ENCODE assay signal across 7 cellular contexts in genomic region chr16:88705076-88705684, GRCh38. TPM values are rescaled to one million over a fixed set of nuclear protein-coding genes. Genes with fewer than 3 reads are reported as not detected.
DNase-seq lines count a peak whose midpoint lies in the region; ATAC-seq, FAIRE-seq and TF ChIP-seq lines count a peak whose summit lies in the region.
"Had no signal": no experiment of that assay in that cellular context is flagged by ENCODE, and none has a peak within 500 bp of the region (broad histone marks: within the 10 kb centered on the region; RNA-seq: fewer than 3 reads in every experiment).

No MANE protein-coding gene starts in this region.

- peak overlapping the region; percentile 70 for H3K27ac ChIP-seq in K562 (ENCODE audit: extremely low read depth, low read depth, low read length)

- intact Hi-C loops in K562 (cut with micrococcal nuclease), result loop anchor here (5.0 kb wide), 1 partner anchor 43 kb away; the partner anchor contains the start of gene MVD

- peak; percentile 47 for DNase-seq in activated CD4-positive, alpha-beta T cell treated with anti-CD3 and anti-CD28 coated beads for 48 hours
- no peak for DNase-seq in activated CD4-positive, alpha-beta T cell treated with anti-CD3 and anti-CD28 coated beads for 1 hour
- peak in 1 of 4 experiments; percentile 52 for DNase-seq in K562 (ENCODE audit: extremely low read depth in 1 of 4, low spot score in 3 of 4)
- DNase-seq in natural killer cell treated with Interleukin-12 subunit alpha and Interleukin-12 subunit beta and Interleukin-15 and Interleukin-18, amount 100 ng/mL, for 72 hours (ENCODE audit: low spot score), result no peak
- no peak for DNase-seq in ecto neural progenitor cell (ENCODE audit: low spot score)

- no peak for TF ChIP-seq EP300 in K562 (IDR thresholded peaks at IDR 0.05; ENCODE audit: low read length)

- H3K4me1 Mint-ChIP-seq in natural killer cell treated with Interleukin-12 subunit alpha and Interleukin-12 subunit beta and Interleukin-15 and Interleukin-18, amount 100 ng/mL, for 72 hours (ENCODE audit: low read depth in 2 of 2), result peaks cover 50 to 54% of the 10 kb centered on the region in 2 donors

- peaks cover 11% of the 10 kb centered on the region; the same call in 1 of the 2 replicates for H4K20me1 ChIP-seq in K562 (replicated peaks; ENCODE audit: control insufficient read depth, insufficient read depth, low read length)

- POLR2A ChIA-PET in K562 (lab: Yijun Ruan, JAX), result interaction anchor here (0.6 to 2.2 kb wide), 8 partner anchors 9 to 79 kb away, joined by 3 to 12 read pairs (median 3); no protein-coding TSS in a partner anchor

- H3K36me3 Mint-ChIP-seq in natural killer cell treated with Interleukin-12 subunit alpha and Interleukin-12 subunit beta and Interleukin-15 and Interleukin-18, amount 100 ng/mL, for 72 hours, result no peaks in the 10 kb centered on the region

- peak overlapping the region; percentile 90 for H3K4me2 ChIP-seq in K562 (ENCODE audit: insufficient read depth, low read length)

- peak overlapping the region; percentile 86 for H3K4me3 Mint-ChIP-seq in natural killer cell treated with Interleukin-12 subunit alpha and Interleukin-12 subunit beta and Interleukin-15 and Interleukin-18, amount 100 ng/mL, for 72 hours

- H3K27me3 ChIP-seq in K562 (ENCODE audit: control insufficient read depth in 2 of 2, insufficient read depth in 2 of 2, low read length in 2 of 2), result no peaks in the 10 kb centered on the region

- no peaks in the 10 kb centered on the region for H3K9me3 Mint-ChIP-seq in natural killer cell treated with Interleukin-12 subunit alpha and Interleukin-12 subunit beta and Interleukin-15 and Interleukin-18, amount 100 ng/mL, for 72 hours

- no peaks in the 10 kb centered on the region for H3K9me3 ChIP-seq in K562 (replicated peaks; ENCODE audit: control insufficient read depth, insufficient read depth, low read depth, low read length)

- ATAC-seq in K562 (peak; percentile 2; the same call in 1 of the 3 replicates), HG03175 (IDR thresholded peaks at IDR 0.05; ENCODE audit: unreplicated experiment) (no peak)
- ATAC-seq in natural killer cell treated with Interleukin-12 subunit alpha and Interleukin-12 subunit beta and Interleukin-15 and Interleukin-18, amount 100 ng/mL, for 72 hours, result no peak

- CTCF ChIA-PET in K562 (lab: Yijun Ruan, JAX; ENCODE audit: low intra/inter-chr PET ratio), result no interaction called here

- H2AFZ ChIP-seq in K562 (ENCODE audit: low read depth, low read length), result 0 out of 2 replicates have a peak overlapping the region, but pooled peaks have one; percentile 1

- peaks cover 58% of the 10 kb centered on the region; the same call in 2 of the 3 replicates for H3K36me3 ChIP-seq in K562 (ENCODE audit: control insufficient read depth, insufficient read depth, low read length)

- in situ Hi-C loops in K562 (cut with MboI), result no loop called here

- FAIRE-seq in K562 (lab: Jason Lieb, UNC), result peak; percentile 79
- FAIRE-seq: G401.6 had no signal

- H3K27ac Mint-ChIP-seq in natural killer cell treated with Interleukin-12 subunit alpha and Interleukin-12 subunit beta and Interleukin-15 and Interleukin-18, amount 100 ng/mL, for 72 hours, result peak overlapping the region; percentile 85 to 91

- peaks cover 3% of the 10 kb centered on the region for H3K9me1 ChIP-seq in K562 (ENCODE audit: control insufficient read depth, insufficient read depth, low read length)

- no peak; a peak in 1 of 6 replicates for TF ChIP-seq CTCF in K562 (IDR thresholded peaks at IDR 0.05 in 2 of 3, conservative IDR thresholded peaks at IDR 0.05 in 1 of 3; ENCODE audit: insufficient read depth in 2 of 3, low read depth in 1 of 3, low read length in 3 of 3)

- BruUV-seq in K562 (replicated peaks; lab: Mats Ljungman, UMichigan), result TSS peak; percentile 72

- TF ChIP-seq RAD21 in K562 (CRISPR knock-in tag; conservative IDR thresholded peaks at IDR 0.05 in 1 of 2, IDR thresholded peaks at IDR 0.05 in 1 of 2), result no peak

- peaks cover 85% of the 10 kb centered on the region for H3K79me2 ChIP-seq in K562 (ENCODE audit: control insufficient read depth, insufficient read depth, low read length)

- H3K4me1 ChIP-seq in K562 (replicated peaks in 1 of 2; ENCODE audit: control insufficient read depth in 2 of 2, insufficient read depth in 2 of 2, low read length in 2 of 2), result peaks cover 16 to 79% of the 10 kb centered on the region in 2 experiments

- WGBS in K562 (ENCODE audit: insufficient coverage, low coverage, missing lambda C conversion rate), result 18% methylated on average over 9 of the region's 9 CpGs

- H3K4me3 ChIP-seq in K562, result peak overlapping the region; percentile 98

- TF ChIP-seq POLR2A in K562 (conservative IDR thresholded peaks at IDR 0.05), result no peak

- no peaks in the 10 kb centered on the region for H3K27me3 Mint-ChIP-seq in natural killer cell treated with Interleukin-12 subunit alpha and Interleukin-12 subunit beta and Interleukin-15 and Interleukin-18, amount 100 ng/mL, for 72 hours

- H3K9ac ChIP-seq in K562 (ENCODE audit: insufficient read depth in 1 of 2, low read depth in 2 of 2, low read length in 2 of 2), result peak overlapping the region; percentile 86 to 99

RNA-seq across cellular contexts. Expression of gene RNF166, which starts 1.0 kb away (rescaled TPM):
- 58.8 and 182 TPM in 2 replicates for total RNA-seq in K562 (2011; cell fraction: chromatin; rRNA removed; ENCODE audit: low replicate concordance)
- 89.5 and 92.7 TPM in 2 replicates for total RNA-seq in K562 (2011; cell fraction: nucleolus; rRNA removed)
- 60.1 and 64.4 TPM in 2 replicates for total RNA-seq in K562 (2011; cell fraction: nucleoplasm; rRNA removed)
- total RNA-seq in K562 (2014; rRNA removed) (46.9 and 61.6 TPM in 2 replicates), K562 (2014; rRNA removed; fragmentation: Illumina TruSeq; extraction: Trizol) (6.1 and 7.3 TPM in 2 replicates), K562 (2015; rRNA removed; fragmentation: Illumina TruSeq; extraction: Trizol) (19.5 and 22.3 TPM in 2 replicates), K562 (2021) (60.3 and 61.2 TPM in 2 replicates)
- polyA plus RNA-seq in K562 (2011; rRNA removed) (26.5 and 37.4 TPM in 2 replicates), K562 (2014; fragmentation: Illumina TruSeq; extraction: Trizol) (12.7 and 27.9 TPM in 2 replicates), K562 (2014; fragmentation: Nextera tagmentation; extraction: Ambion mirVana) (under 1 TPM; 0.56 to 0.96 TPM), K562 (2014; rRNA removed) (59.4 and 65.6 TPM in 2 replicates)
- polyA plus RNA-seq in K562 (2011; cell fraction: cytosol; rRNA removed), result 37.8 and 90.9 TPM in 2 replicates
- 118 and 185 TPM in 2 replicates for polyA plus RNA-seq in K562 (2011; cell fraction: nucleus; rRNA removed)
- polyA plus RNA-seq in K562 (2012), result 23.8 and 39.8 TPM in 2 replicates
- 7.0 and 12.0 TPM in 2 replicates for polyA minus RNA-seq in K562 (2011; rRNA and poly(A)+ RNA removed)
- 41.2 and 44.5 TPM in 2 replicates for polyA minus RNA-seq in K562 (2011; cell fraction: cytosol; rRNA and poly(A)+ RNA removed)
- polyA minus RNA-seq in K562 (2011; cell fraction: nucleus; rRNA and poly(A)+ RNA removed), result 33.4 and 39.2 TPM in 2 replicates
- 10 to 100 TPM; 29.1 to 49.4 TPM for total RNA-seq in natural killer cell treated with Interleukin-12 subunit alpha and Interleukin-12 subunit beta and Interleukin-15 and Interleukin-18, amount 100 ng/mL, for 72 hours

RNA-seq across cellular contexts. Expression of gene CTU2, which starts 1.1 kb away (rescaled TPM):
- 45.3 and 159 TPM in 2 replicates for total RNA-seq in K562 (2011; cell fraction: chromatin; rRNA removed; ENCODE audit: low replicate concordance)
- 114 and 148 TPM in 2 replicates for total RNA-seq in K562 (2011; cell fraction: nucleolus; rRNA removed)
- 48.7 and 66.7 TPM in 2 replicates for total RNA-seq in K562 (2011; cell fraction: nucleoplasm; rRNA removed)
- 55.4 and 68.9 TPM in 2 replicates for total RNA-seq in K562 (2014; rRNA removed)
- total RNA-seq in K562 (2014; rRNA removed; fragmentation: Illumina TruSeq; extraction: Trizol), result 7.2 and 11.9 TPM in 2 replicates
- 41.1 and 49.2 TPM in 2 replicates for total RNA-seq in K562 (2015; rRNA removed; fragmentation: Illumina TruSeq; extraction: Trizol)
- 105 and 106 TPM in 2 replicates for total RNA-seq in K562 (2021)
- polyA plus RNA-seq in K562 (2011; rRNA removed), result 23.2 and 30.1 TPM in 2 replicates
- polyA plus RNA-seq in K562 (2011; cell fraction: cytosol; rRNA removed), result 40.2 and 96.8 TPM in 2 replicates
- 102 and 136 TPM in 2 replicates for polyA plus RNA-seq in K562 (2011; cell fraction: nucleus; rRNA removed)
- 34.1 and 51.7 TPM in 2 replicates for polyA plus RNA-seq in K562 (2012)
- polyA plus RNA-seq in K562 (2014; fragmentation: Illumina TruSeq; extraction: Trizol), result 17.7 and 46.9 TPM in 2 replicates
- 1 to 10 TPM; 1.3 to 3.0 TPM for polyA plus RNA-seq in K562 (2014; fragmentation: Nextera tagmentation; extraction: Ambion mirVana)
- 63.4 and 76.6 TPM in 2 replicates for polyA plus RNA-seq in K562 (2014; rRNA removed)
- 9.4 and 14.4 TPM in 2 replicates for polyA minus RNA-seq in K562 (2011; rRNA and poly(A)+ RNA removed)
- 48.0 and 51.1 TPM in 2 replicates for polyA minus RNA-seq in K562 (2011; cell fraction: cytosol; rRNA and poly(A)+ RNA removed)
- polyA minus RNA-seq in K562 (2011; cell fraction: nucleus; rRNA and poly(A)+ RNA removed), result 40.7 and 44.1 TPM in 2 replicates
- total RNA-seq in natural killer cell treated with Interleukin-12 subunit alpha and Interleukin-12 subunit beta and Interleukin-15 and Interleukin-18, amount 100 ng/mL, for 72 hours, result 10 to 100 TPM; 39.0 to 80.4 TPM

RNA-seq across cellular contexts. Expression of gene SNAI3, which starts 18.9 kb away (rescaled TPM):
- total RNA-seq in K562 (2011; cell fraction: chromatin; rRNA removed; ENCODE audit: low replicate concordance), result 0.79 and 2.9 TPM in 2 replicates
- 3.2 and 3.7 TPM in 2 replicates for total RNA-seq in K562 (2011; cell fraction: nucleolus; rRNA removed)
- total RNA-seq in K562 (2011; cell fraction: nucleoplasm; rRNA removed), result 0.95 and 1.1 TPM in 2 replicates
- 2.7 and 4.1 TPM in 2 replicates for total RNA-seq in K562 (2014; rRNA removed)
- 0.15 and 0.19 TPM in 2 replicates for total RNA-seq in K562 (2014; rRNA removed; fragmentation: Illumina TruSeq; extraction: Trizol)
- 0.72 and 0.87 TPM in 2 replicates for total RNA-seq in K562 (2015; rRNA removed; fragmentation: Illumina TruSeq; extraction: Trizol)
- total RNA-seq in K562 (2021), result 2.5 and 3.1 TPM in 2 replicates
- polyA plus RNA-seq in K562 (2011; rRNA removed), result 0.88 and 3.0 TPM in 2 replicates
- 3.2 and 5.5 TPM in 2 replicates for polyA plus RNA-seq in K562 (2011; cell fraction: cytosol; rRNA removed)
- 2.9 and 3.8 TPM in 2 replicates for polyA plus RNA-seq in K562 (2011; cell fraction: nucleus; rRNA removed)
- 0.95 and 1.2 TPM in 2 replicates for polyA plus RNA-seq in K562 (2012)
- polyA plus RNA-seq in K562 (2014; fragmentation: Illumina TruSeq; extraction: Trizol), result 0.70 and 1.9 TPM in 2 replicates
- under 1 TPM in 1 of 2 experiments, not detected in 1; 0.04 TPM for polyA plus RNA-seq in K562 (2014; fragmentation: Nextera tagmentation; extraction: Ambion mirVana)
- 1.5 and 2.1 TPM in 2 replicates for polyA plus RNA-seq in K562 (2014; rRNA removed)
- polyA minus RNA-seq in K562 (2011; rRNA and poly(A)+ RNA removed), result 0.42 and 0.87 TPM in 2 replicates
- polyA minus RNA-seq in K562 (2011; cell fraction: cytosol; rRNA and poly(A)+ RNA removed), result 1.9 and 3.5 TPM in 2 replicates
- 1.5 and 2.3 TPM in 2 replicates for polyA minus RNA-seq in K562 (2011; cell fraction: nucleus; rRNA and poly(A)+ RNA removed)
- total RNA-seq in natural killer cell treated with Interleukin-12 subunit alpha and Interleukin-12 subunit beta and Interleukin-15 and Interleukin-18, amount 100 ng/mL, for 72 hours, result 1 to 10 TPM in 1 of 2 donors, under 1 TPM in 1; 0.42 to 1.2 TPM

RNA-seq across cellular contexts. Expression of gene MVD, which starts 42.3 kb away (rescaled TPM):
- total RNA-seq in K562 (2011; cell fraction: chromatin; rRNA removed; ENCODE audit: low replicate concordance), result 321 and 787 TPM in 2 replicates
- total RNA-seq in K562 (2011; cell fraction: nucleolus; rRNA removed), result 569 and 688 TPM in 2 replicates
- total RNA-seq in K562 (2011; cell fraction: nucleoplasm; rRNA removed), result 436 and 479 TPM in 2 replicates
- 89.2 and 121 TPM in 2 replicates for total RNA-seq in K562 (2014; rRNA removed)
- 17.6 and 26.6 TPM in 2 replicates for total RNA-seq in K562 (2014; rRNA removed; fragmentation: Illumina TruSeq; extraction: Trizol)
- total RNA-seq in K562 (2015; rRNA removed; fragmentation: Illumina TruSeq; extraction: Trizol), result 45.3 and 45.5 TPM in 2 replicates
- total RNA-seq in K562 (2021), result 126 and 141 TPM in 2 replicates
- polyA plus RNA-seq in K562 (2011; rRNA removed), result 53.9 and 168 TPM in 2 replicates
- 114 and 126 TPM in 2 replicates for polyA plus RNA-seq in K562 (2011; cell fraction: cytosol; rRNA removed)
- 587 and 718 TPM in 2 replicates for polyA plus RNA-seq in K562 (2011; cell fraction: nucleus; rRNA removed)
- polyA plus RNA-seq in K562 (2012), result 111 and 112 TPM in 2 replicates
- 32.9 and 65.4 TPM in 2 replicates for polyA plus RNA-seq in K562 (2014; fragmentation: Illumina TruSeq; extraction: Trizol)
- polyA plus RNA-seq in K562 (2014; fragmentation: Nextera tagmentation; extraction: Ambion mirVana), result 10 to 100 TPM; 12.2 to 15.4 TPM
- 65.6 and 82.5 TPM in 2 replicates for polyA plus RNA-seq in K562 (2014; rRNA removed)
- polyA minus RNA-seq in K562 (2011; rRNA and poly(A)+ RNA removed), result 19.0 and 22.9 TPM in 2 replicates
- 57.7 and 136 TPM in 2 replicates for polyA minus RNA-seq in K562 (2011; cell fraction: cytosol; rRNA and poly(A)+ RNA removed)
- polyA minus RNA-seq in K562 (2011; cell fraction: nucleus; rRNA and poly(A)+ RNA removed), result 78.2 and 151 TPM in 2 replicates
- total RNA-seq in natural killer cell treated with Interleukin-12 subunit alpha and Interleukin-12 subunit beta and Interleukin-15 and Interleukin-18, amount 100 ng/mL, for 72 hours, result 100 to 1,000 TPM in 1 of 2 donors, 10 to 100 TPM in 1; 77.2 to 124 TPM

RNA-seq across cellular contexts. Expression of gene CYBA, which starts 54.3 kb away (rescaled TPM):
- 136 and 579 TPM in 2 replicates for total RNA-seq in K562 (2011; cell fraction: chromatin; rRNA removed; ENCODE audit: low replicate concordance)
- total RNA-seq in K562 (2011; cell fraction: nucleolus; rRNA removed), result 819 and 943 TPM in 2 replicates
- total RNA-seq in K562 (2011; cell fraction: nucleoplasm; rRNA removed), result 427 and 435 TPM in 2 replicates
- total RNA-seq in K562 (2014; rRNA removed) (683 and 757 TPM in 2 replicates), K562 (2014; rRNA removed; fragmentation: Illumina TruSeq; extraction: Trizol) (44.5 and 72.5 TPM in 2 replicates), K562 (2015; rRNA removed; fragmentation: Illumina TruSeq; extraction: Trizol) (196 and 239 TPM in 2 replicates), K562 (2021) (384 and 422 TPM in 2 replicates)
- polyA plus RNA-seq in K562 (2011; rRNA removed) (93.0 and 157 TPM in 2 replicates), K562 (2014; fragmentation: Illumina TruSeq; extraction: Trizol) (63.5 and 240 TPM in 2 replicates), K562 (2014; fragmentation: Nextera tagmentation; extraction: Ambion mirVana) (under 1 TPM; 0.34 to 0.45 TPM), K562 (2014; rRNA removed) (519 and 579 TPM in 2 replicates)
- polyA plus RNA-seq in K562 (2011; cell fraction: cytosol; rRNA removed), result 366 and 963 TPM in 2 replicates
- 349 and 566 TPM in 2 replicates for polyA plus RNA-seq in K562 (2011; cell fraction: nucleus; rRNA removed)
- 346 and 377 TPM in 2 replicates for polyA plus RNA-seq in K562 (2012)
- 40.1 and 80.4 TPM in 2 replicates for polyA minus RNA-seq in K562 (2011; rRNA and poly(A)+ RNA removed)
- polyA minus RNA-seq in K562 (2011; cell fraction: cytosol; rRNA and poly(A)+ RNA removed), result 249 and 254 TPM in 2 replicates
- 78.6 and 83.5 TPM in 2 replicates for polyA minus RNA-seq in K562 (2011; cell fraction: nucleus; rRNA and poly(A)+ RNA removed)
- 100 to 1,000 TPM; 268 to 386 TPM for total RNA-seq in natural killer cell treated with Interleukin-12 subunit alpha and Interleukin-12 subunit beta and Interleukin-15 and Interleukin-18, amount 100 ng/mL, for 72 hours
